ENCODE assay signal across 26 cellular contexts in the genomic region with DNA sequence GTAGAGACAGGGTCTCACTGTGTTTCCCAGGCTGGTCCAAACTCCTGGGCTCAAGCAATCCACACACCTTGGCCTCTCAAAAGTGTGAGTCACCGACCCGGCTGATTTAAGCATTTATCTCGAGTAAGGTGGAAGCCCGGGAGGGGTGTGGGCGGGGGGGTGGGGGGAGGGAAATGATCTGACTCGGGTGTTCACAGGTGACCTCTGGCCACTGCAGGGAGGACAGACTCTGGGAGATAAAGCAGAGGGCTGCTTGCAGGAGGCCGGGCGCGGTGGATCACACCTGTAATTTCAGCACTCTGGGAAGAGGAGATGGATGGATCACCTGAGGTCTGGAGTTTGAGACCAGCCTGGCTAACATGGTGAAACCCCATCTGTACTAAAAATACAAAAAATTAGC. TPM values are rescaled to one million over a fixed set of nuclear protein-coding genes. Genes with fewer than 3 reads are reported as not detected.
"Had no signal": no experiment of that assay in that cellular context is flagged by ENCODE, and none has a peak within 500 bp of the region (broad histone marks: within the 10 kb centered on the region; RNA-seq: fewer than 3 reads in every experiment).

No MANE protein-coding gene starts in this region.

- H3K4me1 Mint-ChIP-seq: activated CD4-positive, alpha-beta memory T cell treated with anti-CD3 and anti-CD28 coated beads, Interleukin-2, amount 10 ng/mL, durations not matched to agents 7 days and 5 days; activated CD4-positive, alpha-beta T cell treated with anti-CD3 and anti-CD28 coated beads, Interleukin-2, amount 10 ng/mL, durations not matched to agents 24 days and 14 days; activated T-helper 17 cell treated with anti-CD3 and anti-CD28 coated beads, Interleukin-2, amount 50 U/mL, for 72 hours; memory B cell had no signal

- DNase-seq: activated CD4-positive, alpha-beta memory T cell treated with anti-CD3 and anti-CD28 coated beads, Interleukin-2, amount 10 ng/mL, durations not matched to agents 7 days and 5 days; activated CD4-positive, alpha-beta T cell treated with anti-CD3 and anti-CD28 coated beads, Interleukin-2, amount 10 ng/mL, durations not matched to agents 24 days and 14 days; activated naive CD4-positive, alpha-beta T cell; colonic mucosa; esophagus squamous epithelium; gastrocnemius medialis; hypothalamus; nephron progenitor cell; right cardiac atrium; stimulated activated CD4-positive, alpha-beta T cell treated with anti-CD3 and anti-CD28 coated beads, Interleukin-12 subunit alpha, Interleukin-12 subunit beta, amount 100 ng/mL, for 4 hours; stimulated activated CD4-positive, alpha-beta T cell treated with anti-CD3 and anti-CD28 coated beads, Interleukin-4, amount 100 ng/mL, for 4 hours; stimulated activated naive CD8-positive, alpha-beta T cell treated with anti-CD3 and anti-CD28 coated beads, Interleukin-15, amount 100 ng/mL, for 72 hours; transverse colon had no signal

- ATAC-seq: activated CD4-positive, CD25-positive, alpha-beta regulatory T cell treated with anti-CD3 and anti-CD28 coated beads, Interleukin-2, amount 50 U/mL, for 24 hours; activated T-helper 17 cell treated with anti-CD3 and anti-CD28 coated beads, Interleukin-2, amount 50 U/mL, for 72 hours; gastrocnemius medialis; right cardiac atrium; stimulated activated naive CD8-positive, alpha-beta T cell treated with anti-CD3 and anti-CD28 coated beads, Interleukin-15, amount 100 ng/mL, for 72 hours had no signal

- H3K27ac Mint-ChIP-seq: activated CD4-positive, alpha-beta memory T cell treated with anti-CD3 and anti-CD28 coated beads, Interleukin-2, amount 10 ng/mL, durations not matched to agents 7 days and 5 days; activated CD4-positive, alpha-beta T cell treated with anti-CD3 and anti-CD28 coated beads, Interleukin-2, amount 10 ng/mL, durations not matched to agents 24 days and 14 days; activated naive CD8-positive, alpha-beta T cell; activated T-helper 17 cell treated with anti-CD3 and anti-CD28 coated beads, Interleukin-2, amount 50 U/mL, for 72 hours; memory B cell; nephron progenitor cell; T-helper 2 cell treated with Interferon-gamma antibody and Interleukin-4, amounts not matched to agents 5 μg/mL and 100 μg/mL, for 36 hours had no signal

- H3K4me1 ChIP-seq: colonic mucosa, gastrocnemius medialis had no signal

- H3K4me3 ChIP-seq: breast epithelium, colonic mucosa, esophagus squamous epithelium, gastrocnemius medialis, pancreas, transverse colon, vagina had no signal

- H3K4me3 Mint-ChIP-seq: activated CD4-positive, alpha-beta memory T cell treated with anti-CD3 and anti-CD28 coated beads, Interleukin-2, amount 10 ng/mL, durations not matched to agents 7 days and 5 days; activated CD4-positive, alpha-beta T cell treated with anti-CD3 and anti-CD28 coated beads, Interleukin-2, amount 10 ng/mL, durations not matched to agents 24 days and 14 days; activated naive CD8-positive, alpha-beta T cell; activated T-helper 17 cell treated with anti-CD3 and anti-CD28 coated beads, Interleukin-2, amount 50 U/mL, for 72 hours; memory B cell; nephron progenitor cell; stimulated activated naive CD8-positive, alpha-beta T cell treated with anti-CD3 and anti-CD28 coated beads, Interleukin-15, amount 100 ng/mL, for 72 hours; T-helper 2 cell treated with Interferon-gamma antibody and Interleukin-4, amounts not matched to agents 5 μg/mL and 100 μg/mL, for 36 hours had no signal

- H3K9me3 ChIP-seq: breast epithelium, colonic mucosa, esophagus squamous epithelium, gastrocnemius medialis, pancreas, transverse colon, vagina had no signal

- H3K27me3 ChIP-seq: colonic mucosa, pancreas had no signal

- H3K27ac ChIP-seq: breast epithelium, colonic mucosa, esophagus squamous epithelium, gastrocnemius medialis, pancreas, transverse colon, vagina, VCaP had no signal

- H3K27me3 Mint-ChIP-seq: activated CD4-positive, alpha-beta memory T cell treated with anti-CD3 and anti-CD28 coated beads, Interleukin-2, amount 10 ng/mL, durations not matched to agents 7 days and 5 days; activated CD4-positive, alpha-beta T cell treated with anti-CD3 and anti-CD28 coated beads, Interleukin-2, amount 10 ng/mL, durations not matched to agents 24 days and 14 days; activated naive CD8-positive, alpha-beta T cell; activated T-helper 17 cell treated with anti-CD3 and anti-CD28 coated beads, Interleukin-2, amount 50 U/mL, for 72 hours; memory B cell; stimulated activated naive CD8-positive, alpha-beta T cell treated with anti-CD3 and anti-CD28 coated beads, Interleukin-15, amount 100 ng/mL, for 72 hours had no signal

- H3K9me3 Mint-ChIP-seq: activated CD4-positive, alpha-beta memory T cell treated with anti-CD3 and anti-CD28 coated beads, Interleukin-2, amount 10 ng/mL, durations not matched to agents 7 days and 5 days; activated CD4-positive, alpha-beta T cell treated with anti-CD3 and anti-CD28 coated beads, Interleukin-2, amount 10 ng/mL, durations not matched to agents 24 days and 14 days; activated T-helper 17 cell treated with anti-CD3 and anti-CD28 coated beads, Interleukin-2, amount 50 U/mL, for 72 hours; memory B cell; nephron progenitor cell; stimulated activated naive CD8-positive, alpha-beta T cell treated with anti-CD3 and anti-CD28 coated beads, Interleukin-15, amount 100 ng/mL, for 72 hours; T-helper 2 cell treated with Interferon-gamma antibody and Interleukin-4, amounts not matched to agents 5 μg/mL and 100 μg/mL, for 36 hours had no signal

- H3K36me3 ChIP-seq: breast epithelium, colonic mucosa, gastrocnemius medialis, pancreas, transverse colon, vagina had no signal

RNA-seq across cellular contexts. Expression of a gene that starts 7.9 kb away (rescaled TPM):
- total RNA-seq: astrocyte, myocyte, pulmonary artery endothelial cell had no signal

RNA-seq across cellular contexts. Expression of a gene that starts 9.6 kb away (rescaled TPM):
- total RNA-seq: myocyte, right cardiac atrium had no signal

RNA-seq across cellular contexts. Expression of a gene that starts 28.5 kb away (rescaled TPM):
- total RNA-seq: myocyte had no signal

RNA-seq across cellular contexts. Expression of a gene that starts 40.1 kb away (rescaled TPM):
- total RNA-seq: activated CD4-positive, alpha-beta memory T cell treated with anti-CD3 and anti-CD28 coated beads, Interleukin-2, amount 10 ng/mL, durations not matched to agents 7 days and 5 days; activated T-helper 17 cell treated with anti-CD3 and anti-CD28 coated beads, Interleukin-2, amount 50 U/mL, for 72 hours; mononuclear cell; myocyte; vagina had no signal
